In the genomic region with DNA sequence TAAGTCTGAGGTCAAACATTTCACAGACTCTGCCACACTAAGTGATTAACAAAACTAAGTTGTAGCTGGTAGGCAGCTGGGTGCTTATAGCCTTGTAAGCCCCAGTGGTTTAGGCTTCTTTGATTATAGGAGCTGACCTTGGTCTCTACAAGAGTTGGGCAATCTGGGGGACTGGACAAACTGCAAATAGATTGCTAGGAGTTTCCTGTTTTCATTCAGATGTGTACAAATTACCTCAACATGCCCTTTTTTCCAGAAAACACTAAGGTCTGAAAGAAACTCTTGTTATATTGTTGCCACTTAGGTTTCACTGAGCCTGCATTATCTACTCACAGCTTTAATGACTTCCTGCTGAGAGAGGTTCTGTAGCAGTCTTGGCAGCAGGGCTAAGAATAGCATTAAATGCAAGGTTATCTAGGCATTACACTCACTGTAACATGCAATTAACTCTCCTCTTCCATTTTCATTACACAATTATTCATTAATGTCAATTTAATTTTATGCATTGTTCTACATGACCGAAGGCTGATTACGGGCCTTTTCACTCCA, we compare ENCODE assay signal across 11 cellular contexts.
DNase-seq lines count a peak whose midpoint lies in the region; ATAC-seq and TF ChIP-seq lines count a peak whose summit lies in the region.
"Had no signal": no experiment of that assay in that cellular context is flagged by ENCODE, and none has a peak within 500 bp of the region (broad histone marks: within the 10 kb centered on the region; RNA-seq: fewer than 3 reads in every experiment).

No MANE protein-coding gene starts in this region.

- peaks cover 35% of the 10 kb centered on the region for H3K4me1 ChIP-seq in neural progenitor cell

- H3K79me2 ChIP-seq in neural progenitor cell (ENCODE audit: low read depth): no peaks in the 10 kb centered on the region

- H3K4me3 Mint-ChIP-seq in neural progenitor cell: no peak overlapping the region

- TF ChIP-seq CTCF in neural progenitor cell (IDR thresholded peaks at IDR 0.05): no peak

- no peak overlapping the region for H2AFZ ChIP-seq in neural progenitor cell (replicated peaks)

- no peaks in the 10 kb centered on the region for H3K9me3 ChIP-seq in neural progenitor cell (ENCODE audit: low read depth)
- H3K9me3 ChIP-seq: transverse colon had no signal

- H4K20me1 ChIP-seq in neural progenitor cell (ENCODE audit: low read depth): no peaks in the 10 kb centered on the region

- no peak overlapping the region for H3K27ac Mint-ChIP-seq in neural progenitor cell

- no peaks in the 10 kb centered on the region for H3K27me3 Mint-ChIP-seq in neural progenitor cell (ENCODE audit: insufficient read depth, low read depth)

- H3K27ac ChIP-seq in neural progenitor cell: no peak overlapping the region
- H3K27ac ChIP-seq: transverse colon had no signal

- peaks cover 3% of the 10 kb centered on the region for H3K9me3 Mint-ChIP-seq in neural progenitor cell

- no peak for TF ChIP-seq POLR2A in GM18505 (IDR thresholded peaks at IDR 0.05; ENCODE audit: borderline replicate concordance, extremely low read depth, insufficient read depth, insufficient read length)

- H3K4me3 ChIP-seq in neural progenitor cell: no peak overlapping the region
- H3K4me3 ChIP-seq: transverse colon had no signal

- H3K4me2 ChIP-seq in neural progenitor cell: peak overlapping the region; percentile 40

- POLR2A ChIA-PET in HEK293T (lab: Yijun Ruan, JAX): no interaction called here

- no peaks in the 10 kb centered on the region for H3K36me3 Mint-ChIP-seq in neural progenitor cell

- DNase-seq in HEK293T (ENCODE audit: extremely low spot score) (peak; percentile 46), NCI-H1436 treated with DMSO at 0.1 percent for 48 hours (lab: John Stamatoyannopoulos, UW) (peak; percentile 88), amniotic epithelial cell (ENCODE audit: low read depth) (peak; percentile 13), neural progenitor cell (ENCODE audit: low spot score) (peak; percentile 74), ecto neural progenitor cell (ENCODE audit: low spot score) (no peak)
- DNase-seq: activated CD4-positive, alpha-beta T cell treated with anti-CD3 and anti-CD28 coated beads, Interleukin-2, amount 50 U/mL, for 4 hours; Calu3; transverse colon had no signal

- H3K36me3 ChIP-seq in neural progenitor cell: no peaks in the 10 kb centered on the region
- H3K36me3 ChIP-seq: transverse colon had no signal

- ATAC-seq in GM18505 (IDR thresholded peaks at IDR 0.05; ENCODE audit: unreplicated experiment) (no peak), GM21825 (IDR thresholded peaks at IDR 0.05; ENCODE audit: unreplicated experiment) (no peak), GM18867 (IDR thresholded peaks at IDR 0.05; ENCODE audit: unreplicated experiment) (no peak)

- H3K27me3 ChIP-seq in neural progenitor cell: no peaks in the 10 kb centered on the region
- H3K27me3 ChIP-seq: transverse colon had no signal

- peaks cover 35% of the 10 kb centered on the region for H3K4me1 Mint-ChIP-seq in neural progenitor cell

- peaks cover 23% of the 10 kb centered on the region for H3F3A ChIP-seq in neural progenitor cell (ENCODE audit: low read depth)

- no peak overlapping the region for H3K9ac ChIP-seq in neural progenitor cell

- CTCF ChIA-PET in HEK293T (lab: Yijun Ruan, JAX): interaction anchor here (0.6 to 1.0 kb wide), 3 partner anchors 96 to 345 kb away, joined by 3 read pairs; no protein-coding TSS in a partner anchor

TF ChIP-seq in HEK293T, 16 proteins besides CTCF, POLR2A, EP300 and RAD21:
- no peak for TF ChIP-seq ELF4 (IDR thresholded peaks at IDR 0.05)
